18 cellular contexts compared by ENCODE assay signal in genomic region chr10:113021268-113022028, GRCh38.
DNase-seq lines count a peak whose midpoint lies in the region; ATAC-seq, FAIRE-seq and TF ChIP-seq lines count a peak whose summit lies in the region.
"Had no signal": no experiment of that assay in that cellular context is flagged by ENCODE, and none has a peak within 500 bp of the region (broad histone marks: within the 10 kb centered on the region; RNA-seq: fewer than 3 reads in every experiment).

No MANE protein-coding gene starts in this region.

- no peak overlapping the region for H3K4me2 ChIP-seq in HepG2 (ENCODE audit: low read depth, low read length)
- no peak overlapping the region for H3K4me2 ChIP-seq in hepatocyte
- H3K4me2 ChIP-seq in MM.1S (ENCODE audit: low read depth, low read length), result no peak overlapping the region

- H3K79me2 ChIP-seq in HepG2 (ENCODE audit: insufficient read depth, low read length), result peaks cover 84% of the 10 kb centered on the region
- peaks cover 99% of the 10 kb centered on the region for H3K79me2 ChIP-seq in hepatocyte
- no peaks in the 10 kb centered on the region for H3K79me2 ChIP-seq in MM.1S (ENCODE audit: low read length)

- no peak for TF ChIP-seq POLR2A in HepG2 (IDR thresholded peaks at IDR 0.05; ENCODE audit: insufficient read depth in 1 of 2, low read depth in 2 of 2, low read length in 2 of 2)

- POLR2A ChIA-PET in HepG2 (lab: Yijun Ruan, JAX), result no interaction called here

- DNase-seq in HepG2 (ENCODE audit: low spot score), result no peak
- no peak for DNase-seq in hepatocyte (ENCODE audit: low spot score)
- DNase-seq in renal cortical epithelial cell (ENCODE audit: low read depth), result peak; percentile 46
- no peak for DNase-seq in NCI-H510A treated with DMSO at 0.1 percent for 48 hours (lab: John Stamatoyannopoulos, UW)
- DNase-seq in activated CD4-positive, alpha-beta T cell treated with anti-CD3 and anti-CD28 coated beads for 48 hours, result no peak
- DNase-seq in MM.1S, result no peak
- DNase-seq: activated T-cell treated with anti-CD3 and anti-CD28 coated beads, Interleukin-2, amount 50 U/mL, for 72 hours; Karpas-422; NCI-H1417 treated with DMSO at 0.1 percent for 48 hours; NCI-H2227 treated with DMSO at 0.1 percent for 48 hours had no signal

- H3K36me3 ChIP-seq in liver (ENCODE audit: control insufficient read depth in 4 of 4, insufficient read depth in 3 of 4, low read depth in 1 of 4, low read length in 3 of 4) (no peaks in the 10 kb centered on the region), HepG2 (replicated peaks in 1 of 2; ENCODE audit: control insufficient read depth in 1 of 2, insufficient read depth in 2 of 2, low read length in 2 of 2) (peaks cover 4 to 8% of the 10 kb centered on the region in 2 experiments; a peak in 3 of 5 replicates), hepatocyte (replicated peaks; ENCODE audit: insufficient read depth, low read depth) (no peaks in the 10 kb centered on the region), MM.1S (replicated peaks; ENCODE audit: insufficient read depth, low read length) (no peaks in the 10 kb centered on the region)
- H3K36me3 ChIP-seq: adrenal gland, neural progenitor cell had no signal

- H3K4me1 ChIP-seq in liver (ENCODE audit: control insufficient read depth in 4 of 4, insufficient read depth in 4 of 4, low read length in 3 of 4) (peaks cover 19 to 60% (median 51%) of the 10 kb centered on the region in 4 donors), HepG2 (ENCODE audit: insufficient read depth, low read length) (peaks cover 71% of the 10 kb centered on the region), hepatocyte (ENCODE audit: insufficient read depth) (peaks cover 47% of the 10 kb centered on the region), MM.1S (ENCODE audit: low read length) (no peaks in the 10 kb centered on the region)

- H3K9me3 ChIP-seq in liver (ENCODE audit: control insufficient read depth in 4 of 4, low read length in 3 of 4), result no peaks in the 10 kb centered on the region
- H3K9me3 ChIP-seq in HepG2 (ENCODE audit: low read length), result no peaks in the 10 kb centered on the region
- H3K9me3 ChIP-seq in hepatocyte (ENCODE audit: low read depth), result no peaks in the 10 kb centered on the region
- no peaks in the 10 kb centered on the region for H3K9me3 ChIP-seq in MM.1S (replicated peaks; ENCODE audit: insufficient read depth, low read length)
- H3K9me3 ChIP-seq: adrenal gland had no signal

- H3K27ac ChIP-seq in liver (ENCODE audit: low read depth in 1 of 2, low read length in 2 of 2), result peak overlapping the region; percentile 74 to 97
- no peak overlapping the region for H3K27ac ChIP-seq in HepG2 (ENCODE audit: extremely low read length, insufficient read depth, low read length)
- H3K27ac ChIP-seq in hepatocyte, result peak overlapping the region; percentile 3
- no peak overlapping the region for H3K27ac ChIP-seq in MM.1S (ENCODE audit: low read length)
- H3K27ac ChIP-seq: HL-60, neural progenitor cell, SK-N-MC had no signal

- H4K20me1 ChIP-seq in HepG2 (ENCODE audit: insufficient read depth, low read length), result peaks cover 91% of the 10 kb centered on the region
- peaks cover 83% of the 10 kb centered on the region for H4K20me1 ChIP-seq in hepatocyte (ENCODE audit: insufficient read depth, poor library complexity, severe bottlenecking)
- H4K20me1 ChIP-seq in MM.1S (ENCODE audit: insufficient read depth, low read length), result no peaks in the 10 kb centered on the region

- TF ChIP-seq CTCF in liver (IDR thresholded peaks at IDR 0.05; ENCODE audit: low read depth, low read length, missing input control) (no peak), HepG2 (CRISPR knock-in tag; IDR thresholded peaks at IDR 0.05) (no peak), hepatocyte (IDR thresholded peaks at IDR 0.05; ENCODE audit: poor library complexity) (no peak), MM.1S (IDR thresholded peaks at IDR 0.05; ENCODE audit: low read length) (no peak)

- CTCF ChIA-PET in HepG2 (lab: Yijun Ruan, JAX; ENCODE audit: low intra/inter-chr PET ratio, low total read pairs), result no interaction called here

- ATAC-seq in HepG2 (no peak), GM18873 (IDR thresholded peaks at IDR 0.05; ENCODE audit: low FRiP score, unreplicated experiment) (no peak)
- ATAC-seq: activated T-cell treated with anti-CD3 and anti-CD28 coated beads, Interleukin-2, amount 50 U/mL, for 72 hours; GM12878 had no signal

- BruUV-seq in HepG2 (replicated peaks; lab: Mats Ljungman, UMichigan), result no TSS peak

- no peak overlapping the region for H2AFZ ChIP-seq in HepG2 (ENCODE audit: low read length)
- no peak overlapping the region for H2AFZ ChIP-seq in hepatocyte
- no peak overlapping the region for H2AFZ ChIP-seq in MM.1S (ENCODE audit: low read length)
- H2AFZ ChIP-seq: neural progenitor cell had no signal

- in situ Hi-C loops in HepG2 (cut with HindIII; ENCODE audit: extremely low pct_ligation_motif_present, low pct_unique_long_range_greater_than_20kb), result no loop called here

- TF ChIP-seq EP300 in HepG2 (IDR thresholded peaks at IDR 0.05; ENCODE audit: low read depth in 2 of 2, low read length in 2 of 2), result no peak
- no peak for TF ChIP-seq EP300 in HepG2 (CRISPR knock-in tag; IDR thresholded peaks at IDR 0.05; ENCODE audit: borderline replicate concordance)

- H3K27me3 ChIP-seq in liver (ENCODE audit: control insufficient read depth in 4 of 4, insufficient read depth in 4 of 4, low read length in 3 of 4) (no peaks in the 10 kb centered on the region), HepG2 (ENCODE audit: control insufficient read depth in 1 of 2, insufficient read depth in 2 of 2, low read length in 2 of 2) (no peaks in the 10 kb centered on the region), hepatocyte (no peaks in the 10 kb centered on the region), MM.1S (replicated peaks; ENCODE audit: insufficient read depth, low read length) (no peaks in the 10 kb centered on the region)
- H3K27me3 ChIP-seq: adrenal gland, neural progenitor cell had no signal

- TF ChIP-seq RAD21 in liver (IDR thresholded peaks at IDR 0.05), result peak; percentile 61 to 68
- no peak for TF ChIP-seq RAD21 in HepG2 (CRISPR knock-in tag; IDR thresholded peaks at IDR 0.05)

- FAIRE-seq in HepG2 (lab: Jason Lieb, UNC), result no peak
- FAIRE-seq: GM12878 had no signal

- H3K4me3 ChIP-seq in liver (ENCODE audit: low read depth in 1 of 3, low read length in 3 of 3) (no peak overlapping the region), HepG2 (replicated peaks in 1 of 3; ENCODE audit: insufficient read depth in 1 of 3, low read depth in 2 of 3, low read length in 3 of 3) (no peak overlapping the region), hepatocyte (no peak overlapping the region), MM.1S (ENCODE audit: low read length) (no peak overlapping the region)
- H3K4me3 ChIP-seq: GM12878, lung, neural progenitor cell, SK-N-MC had no signal

- no peaks in the 10 kb centered on the region for H3K9me2 ChIP-seq in hepatocyte (replicated peaks; ENCODE audit: insufficient read depth)
- no peaks in the 10 kb centered on the region for H3K9me2 ChIP-seq in MM.1S (replicated peaks; ENCODE audit: insufficient read depth, low read length)

- H3F3A ChIP-seq in MM.1S (ENCODE audit: insufficient read depth, low read length), result no peaks in the 10 kb centered on the region

- WGBS in liver, result 31% methylated on average over 9 of the region's 9 CpGs
- WGBS in HepG2 (ENCODE audit: low lambda C conversion rate), result 89% methylated on average over 9 of the region's 9 CpGs
- WGBS in hepatocyte (ENCODE audit: low lambda C conversion rate, missing lambda C conversion rate), result 86% methylated on average over 9 of the region's 9 CpGs

- intact Hi-C loops in HepG2 (cut with micrococcal nuclease; ENCODE audit: unreplicated experiment), result no loop called here

- H3K9ac ChIP-seq in liver (ENCODE audit: low read depth in 1 of 2, low read length in 2 of 2) (peak overlapping the region in 1 of 2 donors; percentile 61), HepG2 (ENCODE audit: insufficient read depth, low read depth, low read length) (no peak overlapping the region), MM.1S (ENCODE audit: low read length) (no peak overlapping the region)
- H3K9ac ChIP-seq: neural progenitor cell had no signal

TF ChIP-seq in liver, 16 proteins besides CTCF, POLR2A, EP300 and RAD21 (continues in another document):
- TF ChIP-seq GABPA (IDR thresholded peaks at IDR 0.05 in 1 of 2, conservative IDR thresholded peaks at IDR 0.05 in 1 of 2) (peak in 1 of 2 donors; percentile 53), YY1 (IDR thresholded peaks at IDR 0.05) (peak; percentile 65), FOXA2 (IDR thresholded peaks at IDR 0.05) (peak; percentile 87), MAX (IDR thresholded peaks at IDR 0.05) (peak; percentile 99), SP1 (IDR thresholded peaks at IDR 0.05) (peak; percentile 95)

TF ChIP-seq in HepG2, 621 proteins besides CTCF, POLR2A, EP300 and RAD21 (continues in another document):
- TF ChIP-seq NFRKB (IDR thresholded peaks at IDR 0.05) (no peak), TMF1 (CRISPR knock-in tag; IDR thresholded peaks at IDR 0.05; ENCODE audit: low read depth) (no peak), NR3C1 (CRISPR knock-in tag; IDR thresholded peaks at IDR 0.05) (no peak), ZFP37 (CRISPR knock-in tag; IDR thresholded peaks at IDR 0.05; ENCODE audit: borderline replicate concordance) (no peak), TSC22D2 (CRISPR knock-in tag; IDR thresholded peaks at IDR 0.05; ENCODE audit: borderline replicate concordance) (no peak), SIN3A (IDR thresholded peaks at IDR 0.05; ENCODE audit: borderline replicate concordance, low read depth, low read length) (no peak), ZNF460 (CRISPR knock-in tag; IDR thresholded peaks at IDR 0.05; ENCODE audit: borderline replicate concordance) (no peak), ZNF607 (CRISPR knock-in tag; IDR thresholded peaks at IDR 0.05; ENCODE audit: borderline replicate concordance) (no peak), SMARCE1 (IDR thresholded peaks at IDR 0.05; ENCODE audit: borderline replicate concordance) (no peak)

Comparison
In these comparisons a context has a peak if more than half of its experiments do, and no peak if none do; other contexts are left out.
1. H3K27ac ChIP-seq: peak in liver (2 of 2) and hepatocyte (single experiment); none in HepG2 (single experiment) and MM.1S (single experiment).